Comparison of ENCODE assay signal across 28 cellular contexts in the genomic region with DNA sequence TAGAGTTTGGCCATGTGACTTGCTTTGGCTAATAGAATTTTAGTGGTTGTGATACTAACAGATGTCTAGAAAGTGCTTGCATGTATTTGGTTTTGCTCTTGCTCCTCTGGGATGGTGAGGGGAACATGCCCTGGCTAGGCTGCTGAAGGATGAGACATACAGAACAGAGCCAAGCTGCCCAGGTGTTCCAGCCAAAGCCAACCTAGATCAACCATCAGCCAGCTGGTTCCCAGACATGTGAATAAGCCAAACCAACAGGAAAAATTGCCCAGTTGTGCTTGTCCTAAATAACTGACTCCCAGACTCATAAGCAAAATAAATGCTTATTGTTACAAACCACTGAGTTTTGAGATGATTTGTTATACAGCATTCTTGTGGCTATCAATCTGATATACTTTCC.
"Had no signal": no experiment of that assay in that cellular context is flagged by ENCODE, and none has a peak within 500 bp of the region (broad histone marks: within the 10 kb centered on the region; RNA-seq: fewer than 3 reads in every experiment).

No MANE protein-coding gene starts in this region.

- H3K36me3 ChIP-seq: esophagus squamous epithelium, lower lobe of right lung, prostate gland, right atrium auricular region, suprapubic skin, transverse colon, vagina had no signal

- H3K27me3 ChIP-seq: esophagus squamous epithelium, right atrium auricular region, suprapubic skin, transverse colon, vagina had no signal

- H3K4me3 Mint-ChIP-seq: effector memory CD8-positive, alpha-beta T cell; immature natural killer cell; memory B cell; mesothelial cell of epicardium; naive thymus-derived CD4-positive, alpha-beta T cell; nephron; stimulated activated naive CD8-positive, alpha-beta T cell treated with anti-CD3 and anti-CD28 coated beads, Interleukin-15, amount 100 ng/mL, for 72 hours had no signal

- H3K9me3 Mint-ChIP-seq: effector memory CD8-positive, alpha-beta T cell; immature natural killer cell; memory B cell; mesothelial cell of epicardium had no signal

- DNase-seq: cortex of kidney; effector memory CD8-positive, alpha-beta T cell; erythroblast; esophagus squamous epithelium; immature natural killer cell; islet precursor cell; kidney glomerular epithelial cell; left ventricle myocardium superior; lower lobe of right lung; mucosa of descending colon; naive thymus-derived CD4-positive, alpha-beta T cell; nucleus accumbens; stimulated activated CD4-positive, alpha-beta T cell treated with anti-CD3 and anti-CD28 coated beads, Interleukin-12 subunit alpha, Interleukin-12 subunit beta, amount 100 ng/mL, for 4 hours; stimulated activated CD4-positive, alpha-beta T cell treated with anti-CD3 and anti-CD28 coated beads, Interleukin-1b, Interleukin-23, amount 100 ng/mL, for 48 hours; stimulated activated CD4-positive, alpha-beta T cell treated with anti-CD3 and anti-CD28 coated beads, Interleukin-4, amount 100 ng/mL, for 1 hour; stimulated activated CD8-positive, alpha-beta memory T cell treated with anti-CD3 and anti-CD28 coated beads, Interleukin-4, amount 100 ng/mL, for 48 hours; stimulated activated naive CD4-positive, alpha-beta T cell; stimulated activated naive CD8-positive, alpha-beta T cell treated with anti-CD3 and anti-CD28 coated beads, Interleukin-15, amount 100 ng/mL, for 72 hours; transverse colon had no signal

- H3K27ac Mint-ChIP-seq: effector memory CD8-positive, alpha-beta T cell; immature natural killer cell; memory B cell; mesothelial cell of epicardium; naive thymus-derived CD4-positive, alpha-beta T cell; nephron had no signal

- H3K27ac ChIP-seq: esophagus squamous epithelium, lower lobe of right lung, prostate gland, right atrium auricular region, suprapubic skin, transverse colon, vagina had no signal

- H3K9me3 ChIP-seq: esophagus squamous epithelium, lower lobe of right lung, mucosa of descending colon, prostate gland, right atrium auricular region, suprapubic skin, transverse colon, vagina had no signal

- H3K36me3 Mint-ChIP-seq: immature natural killer cell, memory B cell, mesothelial cell of epicardium had no signal

- H3K27me3 Mint-ChIP-seq: effector memory CD8-positive, alpha-beta T cell; memory B cell; naive thymus-derived CD4-positive, alpha-beta T cell; stimulated activated naive CD8-positive, alpha-beta T cell treated with anti-CD3 and anti-CD28 coated beads, Interleukin-15, amount 100 ng/mL, for 72 hours had no signal

- H3K4me1 ChIP-seq: esophagus squamous epithelium, lower lobe of right lung, prostate gland, right atrium auricular region, suprapubic skin, transverse colon, vagina had no signal

- ATAC-seq: effector memory CD8-positive, alpha-beta T cell; left ventricle myocardium superior; lower lobe of right lung; mucosa of descending colon; naive thymus-derived CD4-positive, alpha-beta T cell; sciatic nerve had no signal

- H3K4me3 ChIP-seq: esophagus squamous epithelium, lower lobe of right lung, mucosa of descending colon, prostate gland, right atrium auricular region, smooth muscle cell, suprapubic skin, transverse colon, vagina had no signal

- H3K4me2 ChIP-seq: smooth muscle cell had no signal

- H3K4me1 Mint-ChIP-seq: nephron had no signal
